ENCODE assay signal across 15 cellular contexts in genomic region chr9:133477461-133477860, GRCh38. TPM values are rescaled to one million over a fixed set of nuclear protein-coding genes. Genes with fewer than 3 reads are reported as not detected.
DNase-seq lines count a peak whose midpoint lies in the region; ATAC-seq and TF ChIP-seq lines count a peak whose summit lies in the region.
"Had no signal": no experiment of that assay in that cellular context is flagged by ENCODE, and none has a peak within 500 bp of the region (broad histone marks: within the 10 kb centered on the region; RNA-seq: fewer than 3 reads in every experiment).

No MANE protein-coding gene starts in this region.

- no peak overlapping the region for H2BK15ac ChIP-seq in H9 (ENCODE audit: low read depth, low read length)

- ATAC-seq in naive B cell (ENCODE audit: low read depth in 2 of 2) (no peak), HG03521 (IDR thresholded peaks at IDR 0.05; ENCODE audit: unreplicated experiment) (no peak), HG02981 (IDR thresholded peaks at IDR 0.05; ENCODE audit: unreplicated experiment) (no peak), HG02763 (IDR thresholded peaks at IDR 0.05; ENCODE audit: unreplicated experiment) (no peak)

- no peak overlapping the region for H3K56ac ChIP-seq in H9 (ENCODE audit: insufficient read length, low read depth, low read length)

- H3K27ac ChIP-seq in CD4-positive, alpha-beta memory T cell (ENCODE audit: low read depth, low read length), result no peak overlapping the region
- no peak overlapping the region for H3K27ac ChIP-seq in H9 (ENCODE audit: insufficient read length, low read depth, low read length)

- H3K79me1 ChIP-seq in H9 (ENCODE audit: insufficient read depth, low read depth, low read length, poor library complexity, severe bottlenecking), result no peaks in the 10 kb centered on the region

- H3K27me3 ChIP-seq in CD4-positive, alpha-beta memory T cell (ENCODE audit: insufficient read depth, low read length), result no peaks in the 10 kb centered on the region
- H3K27me3 ChIP-seq in H9 (ENCODE audit: insufficient read depth, low read length), result no peaks in the 10 kb centered on the region

- H3K4ac ChIP-seq in H9 (ENCODE audit: low read depth, low read length), result no peak overlapping the region

- no peaks in the 10 kb centered on the region for H3K36me3 ChIP-seq in CD4-positive, alpha-beta memory T cell (ENCODE audit: insufficient read depth, low read length)

- intact Hi-C loops in CD4-positive, alpha-beta memory T cell (cut with micrococcal nuclease), result loop anchor here (5.0 kb wide), 1 partner anchor 120 kb away; the partner anchor contains the start of genes SURF1 and SURF2

- H3K4me3 Mint-ChIP-seq in CD4-positive, alpha-beta memory T cell, result peak overlapping the region in 4 of 8 donors; percentile 20 to 56 (median 34)
- H3K4me3 Mint-ChIP-seq in H9 (peak overlapping the region; percentile 75 to 86), naive B cell (peak overlapping the region; percentile 81 to 95 (median 88))
- H3K4me3 Mint-ChIP-seq in activated naive CD8-positive, alpha-beta T cell, result peak overlapping the region; percentile 17

- POLR2A ChIA-PET in CD4-positive, alpha-beta memory T cell (lab: Charles Lee; ENCODE audit: partially characterized antibody), result no interaction called here

- peak overlapping the region in 4 of 7 donors; percentile 8 to 86 (median 44) for H3K27ac Mint-ChIP-seq in CD4-positive, alpha-beta memory T cell
- H3K27ac Mint-ChIP-seq in H9, result no peak overlapping the region
- no peak overlapping the region for H3K27ac Mint-ChIP-seq in activated naive CD8-positive, alpha-beta T cell
- H3K27ac Mint-ChIP-seq in naive B cell, result peak overlapping the region; percentile 25 to 95 (median 84)
- H3K27ac Mint-ChIP-seq: activated T-helper 2 cell treated with anti-CD3 and anti-CD28 coated beads, Interferon-gamma antibody, Interleukin-2, Interleukin-4, amounts not matched to agents 10 μg/mL and 5 μg/mL and 100 μg/mL, durations not matched to agents 14 hours and 24 hours and 36 hours had no signal

- H3K23ac ChIP-seq in H9 (ENCODE audit: insufficient read length, low read depth, low read length), result no peak overlapping the region

- no peak overlapping the region for H3T11ph ChIP-seq in H9 (ENCODE audit: low read length)

- H2BK12ac ChIP-seq in H9 (ENCODE audit: insufficient read length, low read depth, low read length), result no peak overlapping the region

- H2BK20ac ChIP-seq in H9 (ENCODE audit: low read depth, low read length, poor library complexity, severe bottlenecking), result no peak overlapping the region

- no peak overlapping the region for H2BK5ac ChIP-seq in H9 (ENCODE audit: insufficient read length, low read length)

- no peak for DNase-seq in CD4-positive, alpha-beta memory T cell
- DNase-seq in H9 (no peak), naive B cell (no peak), RPMI8226 (no peak)
- DNase-seq: DMS153, NCI-H226, SHP77 had no signal

- no peak for TF ChIP-seq CTCF in H9 (conservative IDR thresholded peaks at IDR 0.05)

- no peaks in the 10 kb centered on the region for H3K27me3 Mint-ChIP-seq in CD4-positive, alpha-beta memory T cell
- peaks cover 13% of the 10 kb centered on the region for H3K27me3 Mint-ChIP-seq in H9 (ENCODE audit: low read depth)
- H3K27me3 Mint-ChIP-seq in activated naive CD8-positive, alpha-beta T cell, result no peaks in the 10 kb centered on the region
- H3K27me3 Mint-ChIP-seq in naive B cell, result no peaks in the 10 kb centered on the region

- H3K18ac ChIP-seq in H9 (ENCODE audit: insufficient read length, low read depth, low read length), result no peak overlapping the region

- H3K4me1 ChIP-seq in CD4-positive, alpha-beta memory T cell (ENCODE audit: insufficient read depth, low read length), result peaks cover 16% of the 10 kb centered on the region
- 0 out of 2 replicates have a peak, but pooled peaks cover 2% of the 10 kb centered on the region for H3K4me1 ChIP-seq in H9 (ENCODE audit: insufficient read depth, low read length)

- H4K8ac ChIP-seq in H9 (replicated peaks; ENCODE audit: insufficient read length, low read depth, low read length), result no peak overlapping the region

- H3K23me2 ChIP-seq in H9 (ENCODE audit: insufficient read length, low read depth, low read length, poor library complexity, severe bottlenecking), result peaks cover 13% of the 10 kb centered on the region

- no peak overlapping the region for H2AFZ ChIP-seq in H9 (ENCODE audit: low read length)

- H3K9ac ChIP-seq in H9 (ENCODE audit: extremely low read depth, insufficient read length, low read length), result peak overlapping the region; percentile 30

- no peak overlapping the region for H4K5ac ChIP-seq in H9 (ENCODE audit: insufficient read length, low read depth, low read length)

- no peak overlapping the region for H2AK5ac ChIP-seq in H9 (ENCODE audit: insufficient read length, low read length)

- H4K91ac ChIP-seq in H9 (ENCODE audit: insufficient read length, low read depth, low read length), result no peak overlapping the region

- no peaks in the 10 kb centered on the region for H4K20me1 ChIP-seq in H9 (ENCODE audit: control insufficient read depth, insufficient read depth, insufficient read length)

- no peaks in the 10 kb centered on the region for H3K36me3 Mint-ChIP-seq in CD4-positive, alpha-beta memory T cell
- H3K36me3 Mint-ChIP-seq in H9 (ENCODE audit: insufficient read depth in 1 of 3, low read depth in 3 of 3) (peaks cover 8 to 16% (median 9%) of the 10 kb centered on the region in 3 experiments; a peak in 5 of 7 replicates), naive B cell (no peaks in the 10 kb centered on the region)
- no peaks in the 10 kb centered on the region for H3K36me3 Mint-ChIP-seq in activated naive CD8-positive, alpha-beta T cell

- peaks cover 0 to 2% (median 0%) of the 10 kb centered on the region in 8 donors for H3K9me3 Mint-ChIP-seq in CD4-positive, alpha-beta memory T cell
- no peaks in the 10 kb centered on the region for H3K9me3 Mint-ChIP-seq in H9
- no peaks in the 10 kb centered on the region for H3K9me3 Mint-ChIP-seq in activated naive CD8-positive, alpha-beta T cell (ENCODE audit: low read depth)
- H3K9me3 Mint-ChIP-seq in naive B cell, result no peaks in the 10 kb centered on the region
- H3K9me3 Mint-ChIP-seq: activated T-helper 2 cell treated with anti-CD3 and anti-CD28 coated beads, Interferon-gamma antibody, Interleukin-2, Interleukin-4, amounts not matched to agents 10 μg/mL and 5 μg/mL and 100 μg/mL, durations not matched to agents 14 hours and 24 hours and 36 hours had no signal

- H3K79me2 ChIP-seq in H9 (ENCODE audit: insufficient read depth, low read length), result no peaks in the 10 kb centered on the region; the same call in 1 of the 2 replicates

- H3K4me1 Mint-ChIP-seq in CD4-positive, alpha-beta memory T cell, result peaks cover 5 to 10% (median 8%) of the 10 kb centered on the region in 4 donors
- H3K4me1 Mint-ChIP-seq in H9, result peaks cover 4 to 11% of the 10 kb centered on the region in 2 experiments
- H3K4me1 Mint-ChIP-seq in activated naive CD8-positive, alpha-beta T cell (ENCODE audit: low read depth), result peaks cover 9% of the 10 kb centered on the region
- H3K4me1 Mint-ChIP-seq in naive B cell, result peaks cover 14 to 30% (median 29%) of the 10 kb centered on the region in 3 donors

- WGBS in H9 (ENCODE audit: extremely low coverage, insufficient read length, low lambda C conversion rate), result no CpG with 5 or more reads among the region's 4 CpGs

- CTCF ChIA-PET in CD4-positive, alpha-beta memory T cell (lab: Charles Lee; ENCODE audit: partially characterized antibody), result no interaction called here

- peak overlapping the region; percentile 69 for H3K4me2 ChIP-seq in H9 (ENCODE audit: insufficient read depth, insufficient read length, low read length)

- H3K14ac ChIP-seq in H9 (ENCODE audit: insufficient read depth, low read length), result no peak overlapping the region

- H3K9me3 ChIP-seq in CD4-positive, alpha-beta memory T cell (ENCODE audit: control insufficient read depth in 1 of 2, low read length in 2 of 2), result no peaks in the 10 kb centered on the region
- no peaks in the 10 kb centered on the region for H3K9me3 ChIP-seq in H9 (ENCODE audit: control insufficient read depth, low read depth, low read length)

- H2BK120ac ChIP-seq in H9 (ENCODE audit: low read depth, low read length, poor library complexity, severe bottlenecking), result no peak overlapping the region

- no peak overlapping the region for H3K4me3 ChIP-seq in CD4-positive, alpha-beta memory T cell (ENCODE audit: low read length in 2 of 2)

RNA-seq across cellular contexts. Expression of gene SLC2A6, which starts 1.4 kb away (rescaled TPM):
- 1 to 10 TPM; 1.6 to 2.5 TPM for total RNA-seq in CD4-positive, alpha-beta memory T cell
- polyA plus RNA-seq in CD4-positive, alpha-beta memory T cell, result 1 to 10 TPM in 1 of 2 donors, under 1 TPM in 1; 0.41 to 1.1 TPM
- total RNA-seq in H9 (2021), result 18.7 and 19.5 TPM in 2 replicates
- polyA plus RNA-seq in naive B cell (ENCODE audit: low read depth in 6 of 6), result 10 to 100 TPM; 25.6 to 49.3 (median 31.0) TPM

RNA-seq across cellular contexts. Expression of gene CACFD1, which starts 17.7 kb away (rescaled TPM):
- total RNA-seq in CD4-positive, alpha-beta memory T cell, result 1 to 10 TPM; 2.5 to 2.6 TPM
- 1 to 10 TPM; 2.9 to 3.4 TPM for polyA plus RNA-seq in CD4-positive, alpha-beta memory T cell
- total RNA-seq in H9 (2021), result 20.0 and 20.2 TPM in 2 replicates
- polyA plus RNA-seq in naive B cell (ENCODE audit: low read depth in 6 of 6), result 10 to 100 TPM; 14.7 to 23.5 (median 18.7) TPM

RNA-seq across cellular contexts. Expression of gene MYMK, which starts 47.3 kb away (rescaled TPM):
- not detected for total RNA-seq in CD4-positive, alpha-beta memory T cell
- not detected for polyA plus RNA-seq in CD4-positive, alpha-beta memory T cell
- not detected in 2 replicates for total RNA-seq in H9 (2021)
- not detected for polyA plus RNA-seq in naive B cell (ENCODE audit: low read depth in 6 of 6)
- total RNA-seq: activated T-helper 2 cell treated with anti-CD3 and anti-CD28 coated beads, Interferon-gamma antibody, Interleukin-2, Interleukin-4, amounts not matched to agents 10 μg/mL and 5 μg/mL and 100 μg/mL, durations not matched to agents 14 hours and 24 hours and 36 hours; cerebellum; kidney; omental fat pad had no signal

RNA-seq across cellular contexts. Expression of gene ADAMTS13, which starts 55.3 kb away (rescaled TPM):
- 1 to 10 TPM; 1.5 to 1.7 TPM for total RNA-seq in CD4-positive, alpha-beta memory T cell
- polyA plus RNA-seq in CD4-positive, alpha-beta memory T cell, result not detected
- total RNA-seq in H9 (2021), result 8.2 and 8.8 TPM in 2 replicates
- polyA plus RNA-seq in naive B cell (ENCODE audit: low read depth in 6 of 6), result under 1 TPM in 2 of 6 donors, not detected in 4; 0.23 to 0.25 TPM

RNA-seq across cellular contexts. Expression of gene ADAMTSL2, which starts 57.0 kb away (rescaled TPM):
- under 1 TPM; 0.09 to 0.17 TPM for total RNA-seq in CD4-positive, alpha-beta memory T cell
- polyA plus RNA-seq in CD4-positive, alpha-beta memory T cell, result under 1 TPM in 1 of 2 donors, not detected in 1; 0.07 TPM
- total RNA-seq in H9 (2021), result 0.61 and 0.86 TPM in 2 replicates
- polyA plus RNA-seq in naive B cell (ENCODE audit: low read depth in 6 of 6), result not detected
- total RNA-seq: activated T-helper 2 cell treated with anti-CD3 and anti-CD28 coated beads, Interferon-gamma antibody, Interleukin-2, Interleukin-4, amounts not matched to agents 10 μg/mL and 5 μg/mL and 100 μg/mL, durations not matched to agents 14 hours and 24 hours and 36 hours had no signal

Comparison
In these comparisons a context has a peak if more than half of its experiments do, and no peak if none do; other contexts are left out.
1. H3K27ac Mint-ChIP-seq: peak in CD4-positive, alpha-beta memory T cell (4 of 7) and naive B cell (6 of 6); none in H9 (0 of 3) and activated naive CD8-positive, alpha-beta T cell (single experiment).